Comparison of ENCODE assay signal across 1 cellular context in genomic region chr9:21141427-21141882, GRCh38.
TF ChIP-seq lines count a peak whose summit lies in the region.

Gene IFNW1 (minus strand): TSS chr9:21141832. CDS start chr9:21141570, 262 bp downstream.

TF ChIP-seq in H1, 55 proteins besides CTCF, POLR2A, EP300 and RAD21 (continued from another document):
- TF ChIP-seq RNF2 (IDR thresholded peaks at IDR 0.05; ENCODE audit: borderline replicate concordance, low read depth, low read length, missing control alignments, poor library complexity, severe bottlenecking) (no peak), BCL11A (IDR thresholded peaks at IDR 0.05; ENCODE audit: low read depth in 2 of 2, low read length in 2 of 2) (no peak), MAFK (IDR thresholded peaks at IDR 0.05; ENCODE audit: low read depth, low read length) (no peak), PHF8 (conservative IDR thresholded peaks at IDR 0.05; ENCODE audit: low read depth, low read length) (no peak), SUZ12 (IDR thresholded peaks at IDR 0.05; ENCODE audit: low read length) (no peak), BRCA1 (IDR thresholded peaks at IDR 0.05; ENCODE audit: low read depth, low read length) (no peak), SP1 (IDR thresholded peaks at IDR 0.05; ENCODE audit: low read depth, low read length) (no peak), CREB1 (IDR thresholded peaks at IDR 0.05) (no peak)
TF ChIP-seq in H1: peak in this region for 0.
